In genomic region chr4:101347557-101348366, GRCh38 we compare ENCODE assay signal across 1 cellular context.
TF ChIP-seq lines count a peak whose summit lies in the region.

No MANE protein-coding gene starts in this region.

TF ChIP-seq in GM23338, 12 proteins besides CTCF, POLR2A, EP300 and RAD21 (continued from another document):
- TF ChIP-seq REST (IDR thresholded peaks at IDR 0.05; ENCODE audit: unreplicated experiment) (no peak), ZNF331 (CRISPR knock-in tag; IDR thresholded peaks at IDR 0.05; ENCODE audit: low read depth) (no peak), CREB1 (CRISPR knock-in tag; IDR thresholded peaks at IDR 0.05; ENCODE audit: low read depth) (0 out of 2 replicates have a peak, but pooled peaks have one; percentile 46), POLR2AphosphoS5 (IDR thresholded peaks at IDR 0.05; ENCODE audit: low read depth) (peak; percentile 76), EZH2 (IDR thresholded peaks at IDR 0.05; ENCODE audit: low read depth, unreplicated experiment) (peak; percentile 44), ZNF114 (CRISPR knock-in tag; IDR thresholded peaks at IDR 0.05) (no peak), ZNF462 (CRISPR knock-in tag; IDR thresholded peaks at IDR 0.05) (no peak), NANOG (IDR thresholded peaks at IDR 0.05; ENCODE audit: borderline replicate concordance) (no peak), JUNB (IDR thresholded peaks at IDR 0.05; ENCODE audit: unreplicated experiment) (no peak), ETS1 (IDR thresholded peaks at IDR 0.05) (no peak)
